11 cellular contexts compared by ENCODE assay signal in genomic region chr11:74462009-74462408, GRCh38. TPM values are rescaled to one million over a fixed set of nuclear protein-coding genes. Genes with fewer than 3 reads are reported as not detected.
DNase-seq lines count a peak whose midpoint lies in the region; ATAC-seq, FAIRE-seq and TF ChIP-seq lines count a peak whose summit lies in the region.
"Had no signal": no experiment of that assay in that cellular context is flagged by ENCODE, and none has a peak within 500 bp of the region (broad histone marks: within the 10 kb centered on the region; RNA-seq: fewer than 3 reads in every experiment).

No MANE protein-coding gene starts in this region.

- intact Hi-C loops in sigmoid colon (cut with DNase I): no loop called here

- H3K9me2 ChIP-seq in GM23338 (ENCODE audit: insufficient read depth): peaks cover 13% of the 10 kb centered on the region

- H3K4me2 ChIP-seq in GM23338: no peak overlapping the region

- H3K27ac ChIP-seq in GM23338 (ENCODE audit: low read depth) (no peak overlapping the region), sigmoid colon (peak overlapping the region; percentile 45 to 69 (median 56))

- 55 to 65% methylated on average over 2 of the region's 2 CpGs for WGBS in sigmoid colon, 2 donors

- no peak overlapping the region for H3K4me3 ChIP-seq in GM23338
- peak overlapping the region in 1 of 4 donors; percentile 25 for H3K4me3 ChIP-seq in sigmoid colon

- H3K27ac Mint-ChIP-seq in GM23338 (no peak overlapping the region), mesothelial cell of epicardium (no peak overlapping the region)
- H3K27ac Mint-ChIP-seq: memory B cell, T-cell had no signal

- no peak for TF ChIP-seq CTCF in GM23338 (conservative IDR thresholded peaks at IDR 0.05; ENCODE audit: low read depth in 2 of 2)
- TF ChIP-seq CTCF in sigmoid colon (IDR thresholded peaks at IDR 0.05): no peak
- TF ChIP-seq CTCF in mesothelial cell of epicardium (IDR thresholded peaks at IDR 0.05; ENCODE audit: unreplicated experiment): no peak

- H3K4me1 Mint-ChIP-seq in GM23338 (peaks cover 9% of the 10 kb centered on the region; the same call in 2 of the 3 replicates), mesothelial cell of epicardium (peaks cover 10% of the 10 kb centered on the region)
- H3K4me1 Mint-ChIP-seq: memory B cell had no signal

- H3K4me3 Mint-ChIP-seq in GM23338 (no peak overlapping the region), mesothelial cell of epicardium (no peak overlapping the region)
- H3K4me3 Mint-ChIP-seq: memory B cell, T-cell had no signal

- H3K27me3 ChIP-seq in GM23338 (ENCODE audit: insufficient read depth) (peaks cover 8% of the 10 kb centered on the region; the same call in 1 of the 2 replicates), sigmoid colon (no peaks in the 10 kb centered on the region)

- DNase-seq in GM23338 (ENCODE audit: low spot score) (peak; percentile 11), amniotic epithelial cell (ENCODE audit: low read depth) (peak; percentile 75), iris pigment epithelial cell (ENCODE audit: low read depth) (peak; percentile 62), sigmoid colon (peak; percentile 89), NCI-H2107 treated with DMSO at 0.1 percent for 48 hours (lab: John Stamatoyannopoulos, UW; ENCODE audit: unreplicated experiment) (no peak), NCI-H2171 treated with DMSO at 0.1 percent for 48 hours (lab: John Stamatoyannopoulos, UW) (no peak), mesothelial cell of epicardium (ENCODE audit: low spot score in 2 of 2, unreplicated experiment in 2 of 2) (no peak), H54 (ENCODE audit: insufficient read length, low spot score) (no peak)
- DNase-seq: DND-41 had no signal

- H3K36me3 ChIP-seq in GM23338 (ENCODE audit: insufficient read depth): no peaks in the 10 kb centered on the region
- H3K36me3 ChIP-seq in sigmoid colon: no peaks in the 10 kb centered on the region

- no peak for TF ChIP-seq EP300 in sigmoid colon (IDR thresholded peaks at IDR 0.05)

- no peaks in the 10 kb centered on the region for H3K9me3 ChIP-seq in sigmoid colon

- no peaks in the 10 kb centered on the region for H4K20me1 ChIP-seq in GM23338 (replicated peaks; ENCODE audit: insufficient read depth)

- H3K27me3 Mint-ChIP-seq in GM23338 (ENCODE audit: insufficient read depth, low read depth, poor library complexity) (peaks cover 7% of the 10 kb centered on the region), mesothelial cell of epicardium (ENCODE audit: low read depth) (peaks cover 3% of the 10 kb centered on the region)

- no peak for FAIRE-seq in H54 (lab: Jason Lieb, UNC)

- no peaks in the 10 kb centered on the region for H3F3A ChIP-seq in GM23338 (replicated peaks; ENCODE audit: low read depth)

- ATAC-seq in GM23338: peak; percentile 74
- ATAC-seq: T-cell had no signal

- no peaks in the 10 kb centered on the region for H3K79me2 ChIP-seq in GM23338 (replicated peaks; ENCODE audit: insufficient read depth)

- no peaks in the 10 kb centered on the region for H3K9me3 Mint-ChIP-seq in GM23338
- H3K9me3 Mint-ChIP-seq in mesothelial cell of epicardium: no peaks in the 10 kb centered on the region
- H3K9me3 Mint-ChIP-seq: memory B cell, T-cell had no signal

- TF ChIP-seq POLR2A in sigmoid colon (IDR thresholded peaks at IDR 0.05) (no peak), H54 (IDR thresholded peaks at IDR 0.05; ENCODE audit: low read depth, low read length) (no peak)

- H3K4me1 ChIP-seq in GM23338 (ENCODE audit: insufficient read depth) (peaks cover 16% of the 10 kb centered on the region), sigmoid colon (peaks cover 0 to 18% (median 12%) of the 10 kb centered on the region in 4 donors)

- H3K36me3 Mint-ChIP-seq in GM23338 (ENCODE audit: low read depth) (no peaks in the 10 kb centered on the region), mesothelial cell of epicardium (no peaks in the 10 kb centered on the region)
- H3K36me3 Mint-ChIP-seq: memory B cell, T-cell had no signal

- no peak overlapping the region for H2AFZ ChIP-seq in GM23338

TF ChIP-seq in GM23338, 12 proteins besides CTCF, POLR2A, EP300 and RAD21 (continues in another document):
- TF ChIP-seq NANOG (IDR thresholded peaks at IDR 0.05; ENCODE audit: borderline replicate concordance) (no peak), ETS1 (IDR thresholded peaks at IDR 0.05) (no peak), EZH2 (IDR thresholded peaks at IDR 0.05; ENCODE audit: low read depth, unreplicated experiment) (no peak), JUNB (IDR thresholded peaks at IDR 0.05; ENCODE audit: unreplicated experiment) (no peak), REST (IDR thresholded peaks at IDR 0.05; ENCODE audit: unreplicated experiment) (no peak), POLR2AphosphoS5 (IDR thresholded peaks at IDR 0.05; ENCODE audit: low read depth) (no peak), EZH2phosphoT487 (IDR thresholded peaks at IDR 0.05; ENCODE audit: unreplicated experiment) (no peak), CREB1 (CRISPR knock-in tag; IDR thresholded peaks at IDR 0.05; ENCODE audit: low read depth) (no peak)

RNA-seq across cellular contexts. Expression of gene KCNE3, which starts 5.3 kb away (rescaled TPM):
- total RNA-seq in GM23338 (2014; rRNA removed; shearing (Covaris generic)): 4.3 and 10.6 TPM in 2 replicates
- polyA plus RNA-seq in GM23338 (2016; fragmentation: Nextera tagmentation; extraction: Ambion mirVana): 2.3 and 2.4 TPM in 2 replicates
- total RNA-seq in sigmoid colon: 10 to 100 TPM in 1 of 4 donors, 1 to 10 TPM in 3; 5.4 to 12.5 (median 6.8) TPM
- 10 to 100 TPM in 2 of 3 donors, 1 to 10 TPM in 1; 9.6 to 30.1 (median 22.0) TPM for polyA plus RNA-seq in sigmoid colon
- total RNA-seq in mesothelial cell of epicardium: 4.3 to 5.1 TPM (median 5.0 TPM) in 3 replicates

RNA-seq across cellular contexts. Expression of gene LIPT2, which starts 31.5 kb away (rescaled TPM):
- 16.9 and 19.5 TPM in 2 replicates for total RNA-seq in GM23338 (2014; rRNA removed; shearing (Covaris generic))
- polyA plus RNA-seq in GM23338 (2016; fragmentation: Nextera tagmentation; extraction: Ambion mirVana) (5.9 and 8.2 TPM in 2 replicates), sigmoid colon (1 to 10 TPM; 1.2 to 2.5 (median 2.1) TPM)
- total RNA-seq in sigmoid colon (1 to 10 TPM; 3.2 to 3.9 (median 3.8) TPM), mesothelial cell of epicardium (6.4 to 9.1 TPM (median 8.7 TPM) in 3 replicates)

Comparison
In these comparisons a context has a peak if more than half of its experiments do, and no peak if none do; other contexts are left out.
1. DNase-seq: peak in GM23338 (single experiment), amniotic epithelial cell (single experiment), iris pigment epithelial cell (single experiment) and sigmoid colon (single experiment); none in NCI-H2107 treated with DMSO at 0.1 percent for 48 hours (single experiment), NCI-H2171 treated with DMSO at 0.1 percent for 48 hours (single experiment), mesothelial cell of epicardium (0 of 2) and H54 (single experiment).